Comparison of ENCODE assay signal across 1 cellular context in genomic region chr14:76761849-76762616, GRCh38.
TF ChIP-seq lines count a peak whose summit lies in the region.

No MANE protein-coding gene starts in this region.

TF ChIP-seq in SK-N-SH, 30 proteins besides CTCF, POLR2A, EP300 and RAD21 (continued from another document):
- no peak for TF ChIP-seq REST (IDR thresholded peaks at IDR 0.05; ENCODE audit: low read depth, low read length)
- TF ChIP-seq FOXM1 (IDR thresholded peaks at IDR 0.05; ENCODE audit: low read depth) = no peak
- TF ChIP-seq MXI1 (IDR thresholded peaks at IDR 0.05; ENCODE audit: low read depth, low read length) = no peak
